ENCODE assay signal across 8 cellular contexts in genomic region chr19:1205114-1206062, GRCh38.
A peak's percentile ranks its signal among the peaks of the same experiment; 100 is the strongest.
DNase-seq lines count a peak whose midpoint lies in the region; ATAC-seq and TF ChIP-seq lines count a peak whose summit lies in the region.

TSS of gene STK11 (plus strand) at chr19:1205778. CDS start at chr19:1206914, 1,136 bp downstream.

- in situ Hi-C loops in GM18951 (cut with MboI; ENCODE audit: low sequenced_read_pairs, unreplicated experiment) = no loop called here

- peak; percentile 87 for ATAC-seq in HG03196 (IDR thresholded peaks at IDR 0.05; ENCODE audit: unreplicated experiment)

- peak; percentile 79 for TF ChIP-seq POLR2A in GM18951 (IDR thresholded peaks at IDR 0.05; ENCODE audit: extremely low read depth, insufficient read depth, insufficient read length)

- DNase-seq in AG08396 (ENCODE audit: low spot score) = peak; percentile 100
- peak; percentile 98 for DNase-seq in NCI-H345 (lab: John Stamatoyannopoulos, UW)
- peak; percentile 98 for DNase-seq in activated CD4-positive, CD25-positive, alpha-beta regulatory T cell treated with anti-CD3 and anti-CD28 coated beads, Interleukin-2, amount 50 U/mL, for 16 hours (ENCODE audit: low read depth, low spot score)
- peak; percentile 99 for DNase-seq in central memory CD4-positive, alpha-beta T cell
- peak; percentile 97 for DNase-seq in iris pigment epithelial cell (ENCODE audit: low read depth)
- peak; percentile 99 for DNase-seq in stimulated activated CD4-positive, alpha-beta T cell treated with anti-CD3 and anti-CD28 coated beads, Interleukin-12 subunit alpha, Interleukin-12 subunit beta, amount 100 ng/mL, for 24 hours (ENCODE audit: low read depth in 2 of 2)

Comparison
In these comparisons a context has a peak if more than half of its experiments do, and no peak if none do; other contexts are left out.
1. Peak in every context shown above with its lines: DNase-seq and ATAC-seq.